Comparison of ENCODE assay signal across 8 cellular contexts in genomic region chr7:100673302-100673941, GRCh38.
A peak's percentile ranks its signal among the peaks of the same experiment; 100 is the strongest.
DNase-seq lines count a peak whose midpoint lies in the region; ATAC-seq and FAIRE-seq lines count a peak whose summit lies in the region.

Gene GNB2 (plus strand): TSS chr7:100673740. CDS start chr7:100676266, 2,526 bp downstream.

- H3K27ac ChIP-seq in cingulate gyrus (ENCODE audit: low read depth, low read length), result peak within 1 kb of the TSS; percentile 99

- DNase-seq in Ammon's horn (ENCODE audit: low spot score) (peak; percentile 99), GM19239 (ENCODE audit: insufficient read length, low spot score) (peak; percentile 91), NCI-H524 treated with DMSO at 0.1 percent for 48 hours (lab: John Stamatoyannopoulos, UW) (peak; percentile 72), kidney tubule cell (ENCODE audit: low spot score) (peak; percentile 99)
- DNase-seq in activated CD4-positive, alpha-beta T cell treated with anti-CD3 and anti-CD28 coated beads for 4 hours, result peak; percentile 98 to 99
- DNase-seq in stimulated activated CD4-positive, alpha-beta T cell treated with anti-CD3 and anti-CD28 coated beads, Interleukin-1b, Interleukin-23, amount 100 ng/mL, for 24 hours (ENCODE audit: low read depth in 4 of 4, low spot score in 1 of 4), result peak; percentile 98 to 99 (median 98)

- peak; percentile 98 for FAIRE-seq in GM19239 (lab: Jason Lieb, UNC)

- peak; percentile 53 for ATAC-seq in HG03457 (IDR thresholded peaks at IDR 0.05; ENCODE audit: unreplicated experiment)

Comparison
In these comparisons a context has a peak if more than half of its experiments do, and no peak if none do; other contexts are left out.
1. Peak in every context shown above with its lines: DNase-seq, ATAC-seq and H3K27ac ChIP-seq.